In genomic region chr4:102687373-102687981, GRCh38 we compare ENCODE assay signal across 8 cellular contexts.
DNase-seq lines count a peak whose midpoint lies in the region; ATAC-seq, FAIRE-seq and TF ChIP-seq lines count a peak whose summit lies in the region.

No MANE protein-coding gene starts in this region.

- H3K9me3 ChIP-seq in small intestine (ENCODE audit: control insufficient read depth, low read depth) (no peaks in the 10 kb centered on the region), aorta (ENCODE audit: control insufficient read depth, low read length) (no peaks in the 10 kb centered on the region)

- H3K36me3 ChIP-seq in small intestine (ENCODE audit: control insufficient read depth in 2 of 2, insufficient read depth in 2 of 2, low read length in 2 of 2) (peaks cover 0 to 5% of the 10 kb centered on the region in 2 donors), aorta (ENCODE audit: control insufficient read depth in 1 of 2, insufficient read depth in 2 of 2, low read length in 1 of 2) (no peaks in the 10 kb centered on the region)

- no peak overlapping the region for H3K4me3 Mint-ChIP-seq in mesothelial cell of epicardium

- H3K27ac ChIP-seq in epithelial cell of prostate (peak overlapping the region; percentile 80), small intestine (ENCODE audit: low read depth in 1 of 2, low read length in 1 of 2) (no peak overlapping the region), aorta (ENCODE audit: low read depth in 1 of 2, low read length in 2 of 2) (no peak overlapping the region)

- no peak overlapping the region for H3K4me3 ChIP-seq in small intestine (ENCODE audit: low read depth in 1 of 2, low read length in 2 of 2)
- no peak overlapping the region for H3K4me3 ChIP-seq in aorta (ENCODE audit: low read length in 2 of 2)

- FAIRE-seq in small intestine (lab: Jason Lieb, UNC): no peak

- H3K27me3 ChIP-seq in small intestine (ENCODE audit: control insufficient read depth in 2 of 2, insufficient read depth in 2 of 2, low read length in 2 of 2): no peaks in the 10 kb centered on the region
- no peaks in the 10 kb centered on the region for H3K27me3 ChIP-seq in aorta (ENCODE audit: control insufficient read depth in 1 of 2, insufficient read depth in 2 of 2, low read length in 1 of 2)

- 64 to 71% (median 67%) methylated on average over 4 of the region's 4 CpGs for WGBS in small intestine, 3 donors
- WGBS in aorta, 2 donors: 52 to 55% methylated on average over 4 of the region's 4 CpGs

- H3K4me1 ChIP-seq in small intestine (ENCODE audit: control insufficient read depth in 2 of 2, insufficient read depth in 1 of 2, low read depth in 1 of 2, low read length in 1 of 2) (no peaks in the 10 kb centered on the region), aorta (ENCODE audit: control insufficient read depth in 1 of 2, insufficient read depth in 2 of 2, low read length in 2 of 2) (no peaks in the 10 kb centered on the region)

- H3K27me3 Mint-ChIP-seq in mesothelial cell of epicardium (ENCODE audit: low read depth): no peaks in the 10 kb centered on the region

- H3K4me1 Mint-ChIP-seq in mesothelial cell of epicardium: no peaks in the 10 kb centered on the region

- TF ChIP-seq CTCF in mesothelial cell of epicardium (IDR thresholded peaks at IDR 0.05; ENCODE audit: unreplicated experiment): no peak

- peak; percentile 90 for ATAC-seq in GM21360 (IDR thresholded peaks at IDR 0.05; ENCODE audit: unreplicated experiment)
- peak; percentile 92 for ATAC-seq in HG03432 (IDR thresholded peaks at IDR 0.05; ENCODE audit: unreplicated experiment)
- ATAC-seq in aorta (ENCODE audit: low FRiP score): no peak

- intact Hi-C loops in aorta (cut with DNase I): no loop called here

- DNase-seq in GM03348 (ENCODE audit: low spot score) (peak; percentile 34), epithelial cell of prostate (ENCODE audit: low read depth, low spot score) (no peak), small intestine (no peak), mesothelial cell of epicardium (ENCODE audit: low spot score in 2 of 2, unreplicated experiment in 2 of 2) (no peak), aorta (no peak), NCI-H1694 (lab: John Stamatoyannopoulos, UW) (no peak)

- no peak overlapping the region for H3K27ac Mint-ChIP-seq in mesothelial cell of epicardium

- H3K36me3 Mint-ChIP-seq in mesothelial cell of epicardium: peaks cover 6% of the 10 kb centered on the region

- no peaks in the 10 kb centered on the region for H3K9me3 Mint-ChIP-seq in mesothelial cell of epicardium
